Comparison of ENCODE assay signal across 21 cellular contexts in the genomic region with DNA sequence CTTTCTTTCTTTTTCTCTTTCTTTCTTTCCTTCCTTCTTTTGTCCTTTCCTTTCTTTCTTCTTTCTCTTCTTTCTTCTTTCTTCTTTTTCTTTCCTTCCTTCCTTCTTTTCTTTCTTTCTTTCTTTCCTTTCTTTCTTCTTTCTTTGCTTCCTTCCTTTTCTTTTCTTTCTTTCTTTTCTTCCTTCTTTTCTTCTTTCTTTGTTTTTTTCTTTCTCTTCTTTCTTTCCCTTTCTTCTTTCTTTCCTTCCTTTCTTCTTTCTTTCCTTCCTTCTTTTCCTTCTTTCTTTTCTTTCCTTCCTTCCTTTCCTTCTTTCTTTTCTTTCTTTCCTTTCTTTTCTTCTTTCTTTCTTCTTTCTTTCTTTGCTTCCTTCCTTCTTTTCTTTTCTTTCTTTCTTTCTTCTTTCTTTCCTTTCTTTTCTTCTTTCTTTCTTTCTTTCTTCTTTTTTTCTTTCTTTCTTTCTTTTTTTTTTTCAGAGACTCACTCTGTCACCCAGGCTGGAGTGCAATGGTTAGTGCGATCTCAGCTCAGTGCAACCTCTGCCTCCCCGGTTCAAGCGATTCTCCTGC. TPM values are rescaled to one million over a fixed set of nuclear protein-coding genes. Genes with fewer than 3 reads are reported as not detected.
A peak's percentile ranks its signal among the peaks of the same experiment; 100 is the strongest.
DNase-seq lines count a peak whose midpoint lies in the region; ATAC-seq and TF ChIP-seq lines count a peak whose summit lies in the region.
"Had no signal": no experiment of that assay in that cellular context is flagged by ENCODE, and none has a peak within 500 bp of the region (broad histone marks: within the 10 kb centered on the region; RNA-seq: fewer than 3 reads in every experiment).

No MANE protein-coding gene starts in this region.

- intact Hi-C loops in CD8-positive, alpha-beta T cell (cut with DNase I, micrococcal nuclease) = loop anchor here in 1 of 2 experiments (10.0 kb wide), 1 partner anchor 64 kb away; no protein-coding TSS in a partner anchor

- no peak for DNase-seq in activated naive CD8-positive, alpha-beta T cell treated with anti-CD3 and anti-CD28 coated beads, Interleukin-2, amount 50 U/mL, for 24 hours
- DNase-seq in CD8-positive, alpha-beta T cell = no peak
- no peak for DNase-seq in central memory CD8-positive, alpha-beta T cell (ENCODE audit: low spot score in 2 of 2)
- DNase-seq in stimulated activated CD4-positive, alpha-beta T cell treated with anti-CD3 and anti-CD28 coated beads, Interleukin-12 subunit alpha, Interleukin-12 subunit beta, amount 100 ng/mL, for 4 hours = no peak
- DNase-seq in type B pancreatic cell (ENCODE audit: extremely low spot score, unreplicated experiment) = no peak
- DNase-seq: Calu3; CD4-positive, alpha-beta memory T cell; DMS53; EL; GOT3; NCI-H1105 treated with DMSO at 0.1 percent for 48 hours; NCI-H1694; NCI-H2081 treated with DMSO at 0.1 percent for 48 hours; NCI-H446 treated with DMSO at 0.1 percent for 48 hours; NCI-H69; SJCRH30 had no signal

- no peak overlapping the region for H3K27ac ChIP-seq in CD8-positive, alpha-beta T cell (ENCODE audit: low read depth, low read length)
- H3K27ac ChIP-seq: SJCRH30 had no signal

- H3K4me1 Mint-ChIP-seq in activated naive CD8-positive, alpha-beta T cell (ENCODE audit: low read depth) = peaks cover 21% of the 10 kb centered on the region
- peaks cover 21% of the 10 kb centered on the region for H3K4me1 Mint-ChIP-seq in activated naive CD8-positive, alpha-beta T cell treated with anti-CD3 and anti-CD28 coated beads, Interleukin-2, amount 50 U/mL, for 24 hours
- H3K4me1 Mint-ChIP-seq in CD8-positive, alpha-beta T cell (ENCODE audit: low read depth) = peaks cover 21% of the 10 kb centered on the region
- peaks cover 10% of the 10 kb centered on the region for H3K4me1 Mint-ChIP-seq in central memory CD8-positive, alpha-beta T cell
- H3K4me1 Mint-ChIP-seq in type B pancreatic cell (ENCODE audit: unreplicated experiment) = no peaks in the 10 kb centered on the region

- no peaks in the 10 kb centered on the region for H3K27me3 Mint-ChIP-seq in activated naive CD8-positive, alpha-beta T cell
- no peaks in the 10 kb centered on the region for H3K27me3 Mint-ChIP-seq in activated naive CD8-positive, alpha-beta T cell treated with anti-CD3 and anti-CD28 coated beads, Interleukin-2, amount 50 U/mL, for 24 hours
- H3K27me3 Mint-ChIP-seq in CD8-positive, alpha-beta T cell (ENCODE audit: low read depth) = no peaks in the 10 kb centered on the region
- H3K27me3 Mint-ChIP-seq in central memory CD8-positive, alpha-beta T cell = no peaks in the 10 kb centered on the region
- H3K27me3 Mint-ChIP-seq in type B pancreatic cell = no peaks in the 10 kb centered on the region
- H3K27me3 Mint-ChIP-seq: CD4-positive, alpha-beta memory T cell had no signal

- peak overlapping the region; percentile 34 for H3K27ac Mint-ChIP-seq in activated naive CD8-positive, alpha-beta T cell
- H3K27ac Mint-ChIP-seq in activated naive CD8-positive, alpha-beta T cell treated with anti-CD3 and anti-CD28 coated beads, Interleukin-2, amount 50 U/mL, for 24 hours = no peak overlapping the region
- no peak overlapping the region for H3K27ac Mint-ChIP-seq in CD8-positive, alpha-beta T cell
- H3K27ac Mint-ChIP-seq in central memory CD8-positive, alpha-beta T cell (ENCODE audit: low read depth) = peak overlapping the region; percentile 90
- H3K27ac Mint-ChIP-seq in type B pancreatic cell = no peak overlapping the region

- H3K36me3 Mint-ChIP-seq in activated naive CD8-positive, alpha-beta T cell = no peaks in the 10 kb centered on the region
- H3K36me3 Mint-ChIP-seq in activated naive CD8-positive, alpha-beta T cell treated with anti-CD3 and anti-CD28 coated beads, Interleukin-2, amount 50 U/mL, for 24 hours (ENCODE audit: low read depth) = no peaks in the 10 kb centered on the region
- H3K36me3 Mint-ChIP-seq in CD8-positive, alpha-beta T cell = no peaks in the 10 kb centered on the region
- no peaks in the 10 kb centered on the region for H3K36me3 Mint-ChIP-seq in central memory CD8-positive, alpha-beta T cell (ENCODE audit: insufficient read depth)
- H3K36me3 Mint-ChIP-seq in type B pancreatic cell = no peaks in the 10 kb centered on the region
- H3K36me3 Mint-ChIP-seq: CD4-positive, alpha-beta memory T cell had no signal

- peaks cover 26% of the 10 kb centered on the region for H3K4me1 ChIP-seq in CD8-positive, alpha-beta T cell (ENCODE audit: insufficient read depth, low read length)
- H3K4me1 ChIP-seq: SJCRH30 had no signal

- no peak overlapping the region for H3K4me3 ChIP-seq in CD8-positive, alpha-beta T cell (ENCODE audit: low read depth, low read length)
- H3K4me3 ChIP-seq: GM12878, SJCRH30 had no signal

- no peaks in the 10 kb centered on the region for H3K9me3 ChIP-seq in CD8-positive, alpha-beta T cell (ENCODE audit: low read length)
- H3K9me3 ChIP-seq: SJCRH30 had no signal

- H3K27me3 ChIP-seq in CD8-positive, alpha-beta T cell (ENCODE audit: insufficient read depth, low read length) = no peaks in the 10 kb centered on the region
- H3K27me3 ChIP-seq: SJCRH30 had no signal

- TF ChIP-seq CTCF in CD8-positive, alpha-beta T cell (IDR thresholded peaks at IDR 0.05) = peak; percentile 16
- TF ChIP-seq CTCF in type B pancreatic cell (conservative IDR thresholded peaks at IDR 0.05) = no peak

- no peak for ATAC-seq in activated naive CD8-positive, alpha-beta T cell treated with anti-CD3 and anti-CD28 coated beads, Interleukin-2, amount 50 U/mL, for 24 hours
- ATAC-seq in CD8-positive, alpha-beta T cell = no peak
- ATAC-seq in central memory CD8-positive, alpha-beta T cell (replicated peaks; ENCODE audit: extremely low read depth, poor library complexity, severe bottlenecking) = no peak
- ATAC-seq in GM19351 (IDR thresholded peaks at IDR 0.05; ENCODE audit: unreplicated experiment) = no peak
- ATAC-seq: GM12878, HCT116, Panc1 had no signal

- CTCF ChIA-PET in CD8-positive, alpha-beta T cell (lab: Charles Lee) = interaction anchor here (4.0 kb wide), 1 partner anchor 22 kb away, joined by 14 read pairs; no protein-coding TSS in a partner anchor

- no peaks in the 10 kb centered on the region for H3K9me3 Mint-ChIP-seq in activated naive CD8-positive, alpha-beta T cell (ENCODE audit: low read depth)
- no peaks in the 10 kb centered on the region for H3K9me3 Mint-ChIP-seq in activated naive CD8-positive, alpha-beta T cell treated with anti-CD3 and anti-CD28 coated beads, Interleukin-2, amount 50 U/mL, for 24 hours
- H3K9me3 Mint-ChIP-seq in CD8-positive, alpha-beta T cell = no peaks in the 10 kb centered on the region
- no peaks in the 10 kb centered on the region for H3K9me3 Mint-ChIP-seq in central memory CD8-positive, alpha-beta T cell
- H3K9me3 Mint-ChIP-seq in type B pancreatic cell = no peaks in the 10 kb centered on the region

- H3K36me3 ChIP-seq in CD8-positive, alpha-beta T cell (ENCODE audit: insufficient read depth, low read length) = no peaks in the 10 kb centered on the region
- H3K36me3 ChIP-seq: SJCRH30 had no signal

- POLR2A ChIA-PET in CD8-positive, alpha-beta T cell (lab: Charles Lee) = no interaction called here

- no peak overlapping the region for H3K4me3 Mint-ChIP-seq in activated naive CD8-positive, alpha-beta T cell
- H3K4me3 Mint-ChIP-seq in activated naive CD8-positive, alpha-beta T cell treated with anti-CD3 and anti-CD28 coated beads, Interleukin-2, amount 50 U/mL, for 24 hours = no peak overlapping the region
- H3K4me3 Mint-ChIP-seq in CD8-positive, alpha-beta T cell = no peak overlapping the region
- H3K4me3 Mint-ChIP-seq in central memory CD8-positive, alpha-beta T cell = no peak overlapping the region
- no peak overlapping the region for H3K4me3 Mint-ChIP-seq in type B pancreatic cell

RNA-seq across cellular contexts. Expression of a gene that starts 18.5 kb away (rescaled TPM):
- 1 to 10 TPM; 1.6 to 3.2 TPM for total RNA-seq in CD8-positive, alpha-beta T cell
- 14.4 and 15.2 TPM in 2 replicates for total RNA-seq in type B pancreatic cell (ENCODE audit: low replicate concordance)

RNA-seq across cellular contexts. Expression of a gene that starts 19.5 kb away (rescaled TPM):
- 10 to 100 TPM; 49.1 to 56.3 TPM for total RNA-seq in CD8-positive, alpha-beta T cell
- 81.2 and 98.0 TPM in 2 replicates for total RNA-seq in type B pancreatic cell (ENCODE audit: low replicate concordance)

RNA-seq across cellular contexts. Expression of a gene that starts 28.6 kb away (rescaled TPM):
- total RNA-seq in CD8-positive, alpha-beta T cell = 10 to 100 TPM; 84.8 to 92.5 TPM
- 83.8 and 86.1 TPM in 2 replicates for total RNA-seq in type B pancreatic cell (ENCODE audit: low replicate concordance)

RNA-seq across cellular contexts. Expression of a gene that starts 46.7 kb away (rescaled TPM):
- 1 to 10 TPM; 6.2 to 6.3 TPM for total RNA-seq in CD8-positive, alpha-beta T cell
- total RNA-seq in type B pancreatic cell (ENCODE audit: low replicate concordance) = 4.9 and 6.7 TPM in 2 replicates

RNA-seq across cellular contexts. Expression of a gene that starts 56.3 kb away (rescaled TPM):
- total RNA-seq in CD8-positive, alpha-beta T cell = 10 to 100 TPM; 34.4 to 35.3 TPM
- 73.8 and 82.7 TPM in 2 replicates for total RNA-seq in type B pancreatic cell (ENCODE audit: low replicate concordance)

Comparison
In these comparisons a context has a peak if more than half of its experiments do, and no peak if none do; other contexts are left out.
1. H3K27ac Mint-ChIP-seq: peak in activated naive CD8-positive, alpha-beta T cell (single experiment) and central memory CD8-positive, alpha-beta T cell (single experiment); none in activated naive CD8-positive, alpha-beta T cell treated with anti-CD3 and anti-CD28 coated beads, Interleukin-2, amount 50 U/mL, for 24 hours (single experiment), CD8-positive, alpha-beta T cell (single experiment) and type B pancreatic cell (single experiment).